In genomic region chr4:7046971-7047370, GRCh38 we compare ENCODE assay signal across 14 cellular contexts. TPM values are rescaled to one million over a fixed set of nuclear protein-coding genes. Genes with fewer than 3 reads are reported as not detected.
DNase-seq lines count a peak whose midpoint lies in the region; ATAC-seq and TF ChIP-seq lines count a peak whose summit lies in the region.
"Had no signal": no experiment of that assay in that cellular context is flagged by ENCODE, and none has a peak within 500 bp of the region (broad histone marks: within the 10 kb centered on the region; RNA-seq: fewer than 3 reads in every experiment).

No MANE protein-coding gene starts in this region.

- peaks cover 86% of the 10 kb centered on the region for H3K4me1 ChIP-seq in BLaER1
- peaks cover 41% of the 10 kb centered on the region for H3K4me1 ChIP-seq in CD8-positive, alpha-beta memory T cell (ENCODE audit: insufficient read depth, low read length)

- CTCF ChIA-PET in CD8-positive, alpha-beta memory T cell (lab: Charles Lee): interaction anchor here (9.1 kb wide), 1 partner anchor 21 kb away, joined by 131 read pairs; the partner anchor contains the start of gene GRPEL1

- H3K27me3 ChIP-seq in BLaER1: peaks cover 6% of the 10 kb centered on the region
- no peaks in the 10 kb centered on the region for H3K27me3 ChIP-seq in CD8-positive, alpha-beta memory T cell (ENCODE audit: insufficient read depth, low read length, poor library complexity, severe bottlenecking)
- H3K27me3 ChIP-seq: Peyer's patch had no signal

- peak overlapping the region; percentile 37 to 99 (median 72) for H3K4me3 Mint-ChIP-seq in CD8-positive, alpha-beta memory T cell
- H3K4me3 Mint-ChIP-seq in activated T-helper 17 cell treated with anti-CD3 and anti-CD28 coated beads, Interleukin-2, amount 50 U/mL, for 72 hours: peak overlapping the region; percentile 89
- peak overlapping the region; percentile 60 for H3K4me3 Mint-ChIP-seq in neural crest cell
- H3K4me3 Mint-ChIP-seq in T-helper 2 cell treated with Interferon-gamma antibody and Interleukin-4, amounts not matched to agents 5 μg/mL and 100 μg/mL, for 36 hours: no peak overlapping the region
- H3K4me3 Mint-ChIP-seq: natural killer cell had no signal

- no peaks in the 10 kb centered on the region for H3K9me3 Mint-ChIP-seq in CD8-positive, alpha-beta memory T cell
- H3K9me3 Mint-ChIP-seq in activated T-helper 17 cell treated with anti-CD3 and anti-CD28 coated beads, Interleukin-2, amount 50 U/mL, for 72 hours: no peaks in the 10 kb centered on the region
- no peaks in the 10 kb centered on the region for H3K9me3 Mint-ChIP-seq in neural crest cell
- H3K9me3 Mint-ChIP-seq in T-helper 2 cell treated with Interferon-gamma antibody and Interleukin-4, amounts not matched to agents 5 μg/mL and 100 μg/mL, for 36 hours: no peaks in the 10 kb centered on the region
- H3K9me3 Mint-ChIP-seq: natural killer cell had no signal

- peak in 1 of 5 donors; percentile 22 for DNase-seq in CD8-positive, alpha-beta memory T cell
- DNase-seq in neural crest cell (ENCODE audit: low read depth, low spot score) (no peak), DMS114 treated with DMSO at 0.1 percent for 48 hours (lab: John Stamatoyannopoulos, UW; ENCODE audit: unreplicated experiment) (no peak), H4 (ENCODE audit: low spot score) (no peak)
- DNase-seq in T-helper 2 cell treated with Interferon-gamma antibody and Interleukin-4, amounts not matched to agents 5 μg/mL and 100 μg/mL, for 36 hours (ENCODE audit: low spot score): no peak
- DNase-seq: activated gamma-delta T cell treated with Interleukin-2 at 50 U/mL for 16 hours; DMS79; natural killer cell; Peyer's patch; stimulated activated CD4-positive, alpha-beta T cell treated with anti-CD3 and anti-CD28 coated beads, Interleukin-1b, Interleukin-23, amount 100 ng/mL, for 48 hours had no signal

- peak overlapping the region; percentile 100 for H3K4me3 ChIP-seq in BLaER1
- H3K4me3 ChIP-seq in CD8-positive, alpha-beta memory T cell (ENCODE audit: low read length): no peak overlapping the region
- H3K4me3 ChIP-seq: Peyer's patch, thoracic aorta had no signal

- H3K27ac ChIP-seq in BLaER1: peak overlapping the region; percentile 58
- no peak overlapping the region for H3K27ac ChIP-seq in CD8-positive, alpha-beta memory T cell (ENCODE audit: low read depth, low read length)
- H3K27ac ChIP-seq: Peyer's patch, thoracic aorta had no signal

- no peaks in the 10 kb centered on the region for H3K27me3 Mint-ChIP-seq in CD8-positive, alpha-beta memory T cell
- H3K27me3 Mint-ChIP-seq in activated T-helper 17 cell treated with anti-CD3 and anti-CD28 coated beads, Interleukin-2, amount 50 U/mL, for 72 hours: no peaks in the 10 kb centered on the region
- H3K27me3 Mint-ChIP-seq in neural crest cell (ENCODE audit: low read depth): no peaks in the 10 kb centered on the region
- peaks cover 6% of the 10 kb centered on the region for H3K27me3 Mint-ChIP-seq in T-helper 2 cell treated with Interferon-gamma antibody and Interleukin-4, amounts not matched to agents 5 μg/mL and 100 μg/mL, for 36 hours (ENCODE audit: low read depth)

- POLR2A ChIA-PET in CD8-positive, alpha-beta memory T cell (lab: Charles Lee): no interaction called here

- peak overlapping the region in 6 of 8 donors; percentile 22 to 81 (median 63) for H3K27ac Mint-ChIP-seq in CD8-positive, alpha-beta memory T cell
- H3K27ac Mint-ChIP-seq in activated T-helper 17 cell treated with anti-CD3 and anti-CD28 coated beads, Interleukin-2, amount 50 U/mL, for 72 hours: peak overlapping the region; percentile 86
- peak overlapping the region; percentile 29 for H3K27ac Mint-ChIP-seq in neural crest cell (ENCODE audit: unreplicated experiment)
- no peak overlapping the region for H3K27ac Mint-ChIP-seq in T-helper 2 cell treated with Interferon-gamma antibody and Interleukin-4, amounts not matched to agents 5 μg/mL and 100 μg/mL, for 36 hours

- peaks cover 39% of the 10 kb centered on the region for H3K36me3 ChIP-seq in BLaER1
- no peaks in the 10 kb centered on the region for H3K36me3 ChIP-seq in CD8-positive, alpha-beta memory T cell (ENCODE audit: insufficient read depth, low read length)
- H3K36me3 ChIP-seq: thoracic aorta had no signal

- peak overlapping the region; percentile 97 for H3K9ac ChIP-seq in BLaER1

- no peak for ATAC-seq in activated T-helper 17 cell treated with anti-CD3 and anti-CD28 coated beads, Interleukin-2, amount 50 U/mL, for 72 hours (replicated peaks)
- ATAC-seq in HG02642 (IDR thresholded peaks at IDR 0.05; ENCODE audit: poor library complexity, unreplicated experiment): no peak
- ATAC-seq: natural killer cell had no signal

- peak overlapping the region; percentile 100 for H3K4me2 ChIP-seq in BLaER1

- H3K4me1 Mint-ChIP-seq in CD8-positive, alpha-beta memory T cell: peaks cover 51 to 71% (median 53%) of the 10 kb centered on the region in 3 donors
- H3K4me1 Mint-ChIP-seq in activated T-helper 17 cell treated with anti-CD3 and anti-CD28 coated beads, Interleukin-2, amount 50 U/mL, for 72 hours: peaks cover 32% of the 10 kb centered on the region
- H3K4me1 Mint-ChIP-seq in neural crest cell: peaks cover 29% of the 10 kb centered on the region
- H3K4me1 Mint-ChIP-seq in T-helper 2 cell treated with Interferon-gamma antibody and Interleukin-4, amounts not matched to agents 5 μg/mL and 100 μg/mL, for 36 hours (ENCODE audit: low read depth): peaks cover 32% of the 10 kb centered on the region

- peaks cover 0 to 57% (median 1%) of the 10 kb centered on the region in 3 donors for H3K36me3 Mint-ChIP-seq in CD8-positive, alpha-beta memory T cell
- peaks cover 4% of the 10 kb centered on the region for H3K36me3 Mint-ChIP-seq in activated T-helper 17 cell treated with anti-CD3 and anti-CD28 coated beads, Interleukin-2, amount 50 U/mL, for 72 hours (ENCODE audit: low read depth)
- H3K36me3 Mint-ChIP-seq in neural crest cell (ENCODE audit: low read depth): no peaks in the 10 kb centered on the region
- peaks cover 9% of the 10 kb centered on the region for H3K36me3 Mint-ChIP-seq in T-helper 2 cell treated with Interferon-gamma antibody and Interleukin-4, amounts not matched to agents 5 μg/mL and 100 μg/mL, for 36 hours (ENCODE audit: low read depth)
- H3K36me3 Mint-ChIP-seq: natural killer cell had no signal

- no peak for TF ChIP-seq CTCF in neural crest cell (conservative IDR thresholded peaks at IDR 0.05)

- no peaks in the 10 kb centered on the region for H3K9me3 ChIP-seq in BLaER1
- H3K9me3 ChIP-seq in CD8-positive, alpha-beta memory T cell (ENCODE audit: low read length): no peaks in the 10 kb centered on the region
- H3K9me3 ChIP-seq: Peyer's patch, thoracic aorta had no signal

- H4K20me1 ChIP-seq in BLaER1: peaks cover 91% of the 10 kb centered on the region

RNA-seq across cellular contexts. Expression of gene TADA2B, which starts 3.8 kb away (rescaled TPM):
- 10 to 100 TPM; 15.8 to 16.0 TPM for total RNA-seq in CD8-positive, alpha-beta memory T cell
- polyA plus RNA-seq in CD8-positive, alpha-beta memory T cell: 6.0 TPM
- total RNA-seq in activated T-helper 17 cell treated with anti-CD3 and anti-CD28 coated beads, Interleukin-2, amount 50 U/mL, for 72 hours: 10 to 100 TPM in 1 of 2 donors, 1 to 10 TPM in 1; 8.5 to 13.0 TPM
- total RNA-seq in neural crest cell: 18.6 and 19.2 TPM in 2 replicates
- 5.8 and 6.9 TPM in 2 replicates for total RNA-seq in H4 (2014; rRNA removed; shearing (Covaris generic))

RNA-seq across cellular contexts. Expression of gene GRPEL1, which starts 20.9 kb away (rescaled TPM):
- 10 to 100 TPM; 94.0 to 94.5 TPM for total RNA-seq in CD8-positive, alpha-beta memory T cell
- 54.8 TPM for polyA plus RNA-seq in CD8-positive, alpha-beta memory T cell
- total RNA-seq in activated T-helper 17 cell treated with anti-CD3 and anti-CD28 coated beads, Interleukin-2, amount 50 U/mL, for 72 hours: 10 to 100 TPM; 56.3 to 92.5 TPM
- 26.6 and 28.2 TPM in 2 replicates for total RNA-seq in neural crest cell
- total RNA-seq in H4 (2014; rRNA removed; shearing (Covaris generic)): 74.3 and 75.4 TPM in 2 replicates
